Comparison of ENCODE assay signal across 8 cellular contexts in genomic region chr9:111895996-111896941, GRCh38. TPM values are rescaled to one million over a fixed set of nuclear protein-coding genes. Genes with fewer than 3 reads are reported as not detected.
DNase-seq lines count a peak whose midpoint lies in the region; ATAC-seq and TF ChIP-seq lines count a peak whose summit lies in the region.

UGCG (plus strand) TSS chr9:111896814; CDS start chr9:111897216, 402 bp downstream.

- no peaks in the 10 kb centered on the region for H3K36me3 Mint-ChIP-seq in T-helper 2 cell treated with Interferon-gamma antibody and Interleukin-4, amounts not matched to agents 5 μg/mL and 100 μg/mL, for 36 hours (ENCODE audit: low read depth)

- intact Hi-C loops in ascending aorta (cut with DNase I), result loop anchor here (1.0 to 10.0 kb wide), 8 partner anchors 116 to 591 kb away; partner anchors contain the start of genes DNAJC25, KIAA1958, PTBP3 and PTGR1
- intact Hi-C loops in right cardiac atrium (cut with DNase I), result loop anchor here in 2 of 4 donors (10.0 kb wide), 2 partner anchors 169 to 179 kb away; no protein-coding TSS in a partner anchor
- intact Hi-C loops in aorta (cut with DNase I), result loop anchor here in 1 of 2 donors (5.0 kb wide), 2 partner anchors 176 to 436 kb away; partner anchors contain the start of gene PTBP3

- TF ChIP-seq CTCF in GM13976 (IDR thresholded peaks at IDR 0.05; ENCODE audit: borderline replicate concordance, control extremely low read depth, extremely low read depth, insufficient read depth, missing control alignments) (no peak), ascending aorta (IDR thresholded peaks at IDR 0.05) (peak in 1 of 3 experiments; percentile 7)

- H3K27ac ChIP-seq in ascending aorta (peak within 1 kb of the TSS; percentile 95), right cardiac atrium (ENCODE audit: low read length) (peak within 1 kb of the TSS; percentile 84), aorta (ENCODE audit: low read depth in 1 of 2, low read length in 2 of 2) (peak within 1 kb of the TSS; percentile 38 to 79)

- under 1% methylated on average over 84 of the region's 84 CpGs for WGBS in right cardiac atrium
- 0 to 1% methylated on average over 59 to 84 of the region's 84 CpGs for WGBS in aorta, 2 donors

- no peaks in the 10 kb centered on the region for H3K27me3 Mint-ChIP-seq in T-helper 2 cell treated with Interferon-gamma antibody and Interleukin-4, amounts not matched to agents 5 μg/mL and 100 μg/mL, for 36 hours (ENCODE audit: low read depth)

- peak within 1 kb of the TSS; percentile 86 for H3K27ac Mint-ChIP-seq in T-helper 2 cell treated with Interferon-gamma antibody and Interleukin-4, amounts not matched to agents 5 μg/mL and 100 μg/mL, for 36 hours

- peaks cover 14% of the 10 kb centered on the region for H3K4me1 Mint-ChIP-seq in T-helper 2 cell treated with Interferon-gamma antibody and Interleukin-4, amounts not matched to agents 5 μg/mL and 100 μg/mL, for 36 hours (ENCODE audit: low read depth)

- H3K27me3 ChIP-seq in ascending aorta, result no peaks in the 10 kb centered on the region
- H3K27me3 ChIP-seq in right cardiac atrium (ENCODE audit: control insufficient read depth, insufficient read depth), result no peaks in the 10 kb centered on the region
- H3K27me3 ChIP-seq in aorta (ENCODE audit: control insufficient read depth in 1 of 2, insufficient read depth in 2 of 2, low read length in 1 of 2), result no peaks in the 10 kb centered on the region

- H3K4me3 ChIP-seq in ascending aorta (peak within 1 kb of the TSS; percentile 88 to 95), right cardiac atrium (ENCODE audit: low read length) (peak within 1 kb of the TSS; percentile 74), aorta (ENCODE audit: low read length in 2 of 2) (peak within 1 kb of the TSS; percentile 43 to 76)

- H3K4me3 Mint-ChIP-seq in T-helper 2 cell treated with Interferon-gamma antibody and Interleukin-4, amounts not matched to agents 5 μg/mL and 100 μg/mL, for 36 hours, result peak within 1 kb of the TSS; percentile 94

- H3K9me3 Mint-ChIP-seq in T-helper 2 cell treated with Interferon-gamma antibody and Interleukin-4, amounts not matched to agents 5 μg/mL and 100 μg/mL, for 36 hours, result no peaks in the 10 kb centered on the region

- H3K4me1 ChIP-seq in ascending aorta (peaks cover 3 to 26% of the 10 kb centered on the region in 2 donors), right cardiac atrium (ENCODE audit: control insufficient read depth, insufficient read depth, low read length) (peaks cover 5% of the 10 kb centered on the region), aorta (ENCODE audit: control insufficient read depth in 1 of 2, insufficient read depth in 2 of 2, low read length in 2 of 2) (peaks cover 1 to 2% of the 10 kb centered on the region in 2 donors)

- ATAC-seq in HG02798 (IDR thresholded peaks at IDR 0.05; ENCODE audit: poor library complexity, unreplicated experiment) (peak; percentile 85), right cardiac atrium (peak; percentile 99), aorta (ENCODE audit: low FRiP score) (peak; percentile 98)

- no peaks in the 10 kb centered on the region for H3K36me3 ChIP-seq in ascending aorta
- H3K36me3 ChIP-seq in aorta (ENCODE audit: control insufficient read depth in 1 of 2, insufficient read depth in 2 of 2, low read length in 1 of 2), result no peaks in the 10 kb centered on the region

- in situ Hi-C loops in GM13976 (cut with MboI; ENCODE audit: low sequenced_read_pairs, unreplicated experiment), result loop anchor here (10.0 kb wide), 1 partner anchor 131 kb away; no protein-coding TSS in a partner anchor

- peak; percentile 97 for DNase-seq in GM13976 (ENCODE audit: low spot score)
- peak; percentile 20 for DNase-seq in NCI-H1694 (lab: John Stamatoyannopoulos, UW)
- DNase-seq in T-helper 2 cell treated with Interferon-gamma antibody and Interleukin-4, amounts not matched to agents 5 μg/mL and 100 μg/mL, for 36 hours (ENCODE audit: low spot score), result peak; percentile 90
- DNase-seq in ascending aorta (ENCODE audit: low spot score in 2 of 2), result peak; percentile 44 to 92
- peak; percentile 91 to 96 (median 96) for DNase-seq in right cardiac atrium
- peak; percentile 67 for DNase-seq in renal cortical epithelial cell (ENCODE audit: low read depth)
- peak; percentile 93 to 96 for DNase-seq in aorta

- no peaks in the 10 kb centered on the region for H3K9me3 ChIP-seq in ascending aorta
- no peaks in the 10 kb centered on the region for H3K9me3 ChIP-seq in right cardiac atrium (ENCODE audit: control insufficient read depth, low read length)
- no peaks in the 10 kb centered on the region for H3K9me3 ChIP-seq in aorta (ENCODE audit: control insufficient read depth, low read length)

RNA-seq across cellular contexts. Expression of gene UGCG, which starts in this region (rescaled TPM):
- total RNA-seq in ascending aorta (5.7 TPM), right cardiac atrium (10 to 100 TPM in 2 of 4 donors, 1 to 10 TPM in 2; 7.1 to 13.1 (median 10.1) TPM), renal cortical epithelial cell (503 and 699 TPM in 2 replicates), aorta (10 to 100 TPM; 36.6 to 51.2 TPM)
- polyA plus RNA-seq in right cardiac atrium (7.4 TPM), aorta (10 to 100 TPM in 1 of 2 donors, 1 to 10 TPM in 1; 7.9 to 10.2 TPM)

Comparison
In these comparisons a context has a peak if more than half of its experiments do, and no peak if none do; other contexts are left out.
1. Peak in every context shown above with its lines: DNase-seq, ATAC-seq, H3K4me3 ChIP-seq and H3K27ac ChIP-seq.
2. DNase-seq: peak in every context shown above with its lines; median percentile 97 in GM13976; 96 in right cardiac atrium; 94 in aorta; 90 in T-helper 2 cell treated with Interferon-gamma antibody and Interleukin-4, amounts not matched to agents 5 μg/mL and 100 μg/mL, for 36 hours; 68 in ascending aorta; 67 in renal cortical epithelial cell; 20 in NCI-H1694.